In genomic region chr15:51675234-51675633, GRCh38 we compare ENCODE assay signal across 30 cellular contexts. TPM values are rescaled to one million over a fixed set of nuclear protein-coding genes. Genes with fewer than 3 reads are reported as not detected.
"Had no signal": no experiment of that assay in that cellular context is flagged by ENCODE, and none has a peak within 500 bp of the region (broad histone marks: within the 10 kb centered on the region; RNA-seq: fewer than 3 reads in every experiment).

No MANE protein-coding gene starts in this region.

- H3K4me3 ChIP-seq: left ventricle myocardium inferior, lung, mucosa of descending colon, neural progenitor cell, right atrium auricular region, right lobe of liver, smooth muscle cell, tibial nerve, uterus had no signal

- H3K27ac ChIP-seq: left ventricle myocardium inferior, neural progenitor cell, neutrophil, right atrium auricular region, right lobe of liver, tibial nerve, uterus had no signal

- H3K36me3 ChIP-seq: left ventricle myocardium inferior, neural progenitor cell, neutrophil, right atrium auricular region, right lobe of liver, tibial nerve, uterus had no signal

- H3K4me1 ChIP-seq: left ventricle myocardium inferior, right atrium auricular region, right lobe of liver, tibial nerve, uterus had no signal

- H3K9me3 Mint-ChIP-seq: nephron progenitor cell; neural progenitor cell; stimulated activated memory B cell treated with anti-CD40 and anti-IgM and Interleukin-4, amounts not matched to agents 10 μg/mL and 1 μg/mL and 100 μg/mL, for 72 hours; stimulated activated naive CD8-positive, alpha-beta T cell treated with anti-CD3 and anti-CD28 coated beads, Interleukin-15, amount 100 ng/mL, for 72 hours; type B pancreatic cell had no signal

- H3K4me2 ChIP-seq: neural progenitor cell, smooth muscle cell had no signal

- H3K4me3 Mint-ChIP-seq: naive thymus-derived CD4-positive, alpha-beta T cell; nephron progenitor cell; neural progenitor cell; stimulated activated memory B cell treated with anti-CD40 and anti-IgM and Interleukin-4, amounts not matched to agents 10 μg/mL and 1 μg/mL and 100 μg/mL, for 72 hours; stimulated activated naive CD8-positive, alpha-beta T cell treated with anti-CD3 and anti-CD28 coated beads, Interleukin-15, amount 100 ng/mL, for 72 hours; type B pancreatic cell had no signal

- H3K27ac Mint-ChIP-seq: naive thymus-derived CD4-positive, alpha-beta T cell; nephron progenitor cell; neural progenitor cell; progenitor cell of endocrine pancreas; stimulated activated memory B cell treated with anti-CD40 and anti-IgM and Interleukin-4, amounts not matched to agents 10 μg/mL and 1 μg/mL and 100 μg/mL, for 72 hours; stimulated activated naive CD8-positive, alpha-beta T cell treated with anti-CD3 and anti-CD28 coated beads, Interleukin-15, amount 100 ng/mL, for 72 hours; type B pancreatic cell had no signal

- H3K27me3 ChIP-seq: right atrium auricular region, right lobe of liver, tibial nerve, uterus had no signal

- DNase-seq: hippocampal formation; islet precursor cell; left ventricle myocardium inferior; midbrain; mucosa of descending colon; naive thymus-derived CD4-positive, alpha-beta T cell; nephron progenitor cell; occipital lobe; right lobe of liver; stimulated activated CD4-positive, alpha-beta T cell treated with anti-CD3 and anti-CD28 coated beads, Interleukin-1b, Interleukin-23, amount 100 ng/mL, for 48 hours; stimulated activated CD4-positive, alpha-beta T cell treated with anti-CD3 and anti-CD28 coated beads, Interleukin-2, amount 100 ng/mL, for 48 hours; stimulated activated CD4-positive, alpha-beta T cell treated with anti-CD3 and anti-CD28 coated beads, Interleukin-4, amount 100 ng/mL, for 4 hours; stimulated activated CD8-positive, alpha-beta memory T cell treated with anti-CD3 and anti-CD28 coated beads, Interleukin-4, amount 100 ng/mL, for 48 hours; stimulated activated naive CD4-positive, alpha-beta T cell treated with Interleukin-2 at 50 U/mL for 16 hours; stimulated activated naive CD8-positive, alpha-beta T cell treated with anti-CD3 and anti-CD28 coated beads, Interleukin-15, amount 100 ng/mL, for 72 hours; substantia nigra; uterus had no signal

- H3K9ac ChIP-seq: neural progenitor cell had no signal

- H3K36me3 Mint-ChIP-seq: neural progenitor cell; stimulated activated memory B cell treated with anti-CD40 and anti-IgM and Interleukin-4, amounts not matched to agents 10 μg/mL and 1 μg/mL and 100 μg/mL, for 72 hours; type B pancreatic cell had no signal

- H3K4me1 Mint-ChIP-seq: stimulated activated naive CD8-positive, alpha-beta T cell treated with anti-CD3 and anti-CD28 coated beads, Interleukin-15, amount 100 ng/mL, for 72 hours had no signal

- H2AFZ ChIP-seq: neural progenitor cell had no signal

- ATAC-seq: mucosa of descending colon; naive thymus-derived CD4-positive, alpha-beta T cell; right lobe of liver; stimulated activated memory B cell treated with anti-CD40 and anti-IgM and Interleukin-4, amounts not matched to agents 10 μg/mL and 1 μg/mL and 100 μg/mL, for 72 hours; stimulated activated naive CD8-positive, alpha-beta T cell treated with anti-CD3 and anti-CD28 coated beads, Interleukin-15, amount 100 ng/mL, for 72 hours had no signal

RNA-seq across cellular contexts. Expression of gene SCG3, which starts 6.1 kb away (rescaled TPM):
- total RNA-seq: left ventricle myocardium inferior; mesenteric fat pad; myocyte; naive thymus-derived CD4-positive, alpha-beta T cell; osteocyte; pulmonary artery endothelial cell; right atrium auricular region; right lobe of liver; smooth muscle cell; tibial nerve had no signal
- polyA plus RNA-seq: naive thymus-derived CD4-positive, alpha-beta T cell; smooth muscle cell had no signal
